Comparison of ENCODE assay signal across 8 cellular contexts in the genomic region with DNA sequence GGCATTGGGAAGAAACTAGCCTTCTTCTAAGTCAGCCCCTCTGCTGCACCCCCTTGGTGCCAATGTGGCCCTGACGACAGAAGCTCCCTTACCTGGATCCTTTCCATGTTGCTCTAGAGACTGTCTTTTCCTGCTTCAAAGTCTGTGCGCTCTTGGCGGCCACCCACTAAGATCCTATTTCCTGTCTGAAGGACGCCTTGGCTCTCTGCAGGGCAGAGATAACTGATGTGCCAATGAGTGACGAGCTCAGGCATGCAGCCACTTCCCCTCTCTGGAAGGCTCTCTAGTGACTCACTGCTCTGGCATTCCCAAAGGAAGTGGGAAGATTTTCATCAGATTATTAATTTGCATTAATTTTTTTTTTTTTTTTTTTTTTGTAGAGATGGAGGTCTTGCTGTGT.
DNase-seq lines count a peak whose midpoint lies in the region; ATAC-seq, FAIRE-seq and TF ChIP-seq lines count a peak whose summit lies in the region.

No MANE protein-coding gene starts in this region.

- peak overlapping the region; percentile 98 for H3K27ac Mint-ChIP-seq in astrocyte (ENCODE audit: unreplicated experiment)

- H3K4me2 ChIP-seq in astrocyte (ENCODE audit: low read length) = peak overlapping the region; percentile 84

- no peaks in the 10 kb centered on the region for H4K20me1 ChIP-seq in astrocyte (ENCODE audit: insufficient read depth, low read length)

- H3K9ac ChIP-seq in astrocyte (ENCODE audit: low read length) = peak overlapping the region; percentile 81

- H3K9me3 ChIP-seq in astrocyte (ENCODE audit: insufficient read depth, low read depth, low read length) = no peaks in the 10 kb centered on the region

- H3K4me1 Mint-ChIP-seq in astrocyte (ENCODE audit: low read depth, unreplicated experiment) = peaks cover 64% of the 10 kb centered on the region

- no peaks in the 10 kb centered on the region for H3K27me3 ChIP-seq in astrocyte (ENCODE audit: insufficient read depth, low read length)

- ATAC-seq in HG02884 (IDR thresholded peaks at IDR 0.05; ENCODE audit: unreplicated experiment) (no peak), HG03571 (IDR thresholded peaks at IDR 0.05; ENCODE audit: unreplicated experiment) (no peak), GM21390 (IDR thresholded peaks at IDR 0.05; ENCODE audit: unreplicated experiment) (no peak), GM21526 (IDR thresholded peaks at IDR 0.05; ENCODE audit: low FRiP score, unreplicated experiment) (no peak)

- no peak for TF ChIP-seq CTCF in astrocyte (IDR thresholded peaks at IDR 0.05; ENCODE audit: insufficient read depth, low read depth, low read length)

- H3K4me1 ChIP-seq in astrocyte (ENCODE audit: insufficient read depth, low read length) = peaks cover 43% of the 10 kb centered on the region

- FAIRE-seq in HTR-8/SVneo (lab: Jason Lieb, UNC) = no peak
- FAIRE-seq in astrocyte (lab: Jason Lieb, UNC) = peak; percentile 81

- no peaks in the 10 kb centered on the region for H3K27me3 Mint-ChIP-seq in astrocyte (ENCODE audit: low read depth, unreplicated experiment)

- H3K36me3 Mint-ChIP-seq in astrocyte (ENCODE audit: low read depth, unreplicated experiment) = peaks cover 2% of the 10 kb centered on the region

- peaks cover 3% of the 10 kb centered on the region for H3K79me2 ChIP-seq in astrocyte (ENCODE audit: insufficient read depth, low read length)

- peak overlapping the region; percentile 54 for H2AFZ ChIP-seq in astrocyte (ENCODE audit: low read depth, low read length)

- no peaks in the 10 kb centered on the region for H3K36me3 ChIP-seq in astrocyte (ENCODE audit: insufficient read depth, low read length)

- H3K27ac ChIP-seq in astrocyte (ENCODE audit: low read depth, low read length) = peak overlapping the region; percentile 76

- DNase-seq in HTR-8/SVneo (ENCODE audit: insufficient read length, low spot score) = peak; percentile 57
- DNase-seq in astrocyte (ENCODE audit: low read depth) = peak; percentile 88
- peak; percentile 84 for DNase-seq in iPS DF 19.7 (ENCODE audit: low read depth, low spot score)
- DNase-seq in stromal cell of bone marrow (ENCODE audit: low read depth) = peak; percentile 49

- peak overlapping the region; percentile 77 for H3K4me3 Mint-ChIP-seq in astrocyte (ENCODE audit: unreplicated experiment)

- peak overlapping the region; percentile 65 for H3K4me3 ChIP-seq in astrocyte (ENCODE audit: insufficient read depth, low read depth, low read length)

- peaks cover 9% of the 10 kb centered on the region for H3K9me3 Mint-ChIP-seq in astrocyte (ENCODE audit: unreplicated experiment)
